ENCODE assay signal across 1 cellular context in genomic region chr11:64007160-64007628, GRCh38.
TF ChIP-seq lines count a peak whose summit lies in the region.

No MANE protein-coding gene starts in this region.

TF ChIP-seq in IMR-90, 13 proteins besides CTCF, POLR2A, EP300 and RAD21 (continued from another document):
- TF ChIP-seq ELK1 (IDR thresholded peaks at IDR 0.05; ENCODE audit: borderline replicate concordance, low read depth, low read length) (no peak), MXI1 (IDR thresholded peaks at IDR 0.05; ENCODE audit: borderline replicate concordance, low read depth, low read length) (no peak), MAFK (IDR thresholded peaks at IDR 0.05; ENCODE audit: low read depth, low read length) (no peak), CEBPB (IDR thresholded peaks at IDR 0.05; ENCODE audit: low read depth, low read length) (no peak), NFE2L2 (IDR thresholded peaks at IDR 0.05; ENCODE audit: low read depth, low read length) (no peak), RCOR1 (IDR thresholded peaks at IDR 0.05; ENCODE audit: insufficient replicate concordance, low read length) (no peak), RFX5 (IDR thresholded peaks at IDR 0.05; ENCODE audit: low read depth, low read length) (no peak)
